Comparison of ENCODE assay signal across 10 cellular contexts in genomic region chr9:70954126-70954525, GRCh38.
DNase-seq lines count a peak whose midpoint lies in the region; ATAC-seq and TF ChIP-seq lines count a peak whose summit lies in the region.
"Had no signal": no experiment of that assay in that cellular context is flagged by ENCODE, and none has a peak within 500 bp of the region (broad histone marks: within the 10 kb centered on the region; RNA-seq: fewer than 3 reads in every experiment).

No MANE protein-coding gene starts in this region.

- no peak for TF ChIP-seq POLR2A in Peyer's patch (IDR thresholded peaks at IDR 0.05)

- DNase-seq in HCEC 1CT = peak; percentile 84
- peak; percentile 25 for DNase-seq in T1000 (lab: John Stamatoyannopoulos, UW)
- DNase-seq in glomerular visceral epithelial cell (ENCODE audit: extremely low spot score) = peak; percentile 83
- DNase-seq in stromal cell of bone marrow (ENCODE audit: low read depth) = peak; percentile 31
- DNase-seq in cerebellar nuclear complex (lab: John Stamatoyannopoulos, UW) = no peak
- DNase-seq in Peyer's patch = no peak
- DNase-seq: dorsolateral prefrontal cortex, NCI-H1105 treated with DMSO at 0.1 percent for 48 hours, spleen had no signal

- no peak overlapping the region for H3K4me3 ChIP-seq in Peyer's patch
- H3K4me3 ChIP-seq: dorsolateral prefrontal cortex, spleen had no signal

- TF ChIP-seq CTCF in Peyer's patch (IDR thresholded peaks at IDR 0.05) = no peak

- no peaks in the 10 kb centered on the region for H3K4me1 ChIP-seq in Peyer's patch
- H3K4me1 ChIP-seq: spleen had no signal

- H3K27ac ChIP-seq in Peyer's patch = no peak overlapping the region
- H3K27ac ChIP-seq: dorsolateral prefrontal cortex had no signal

- no peaks in the 10 kb centered on the region for H3K36me3 ChIP-seq in Peyer's patch
- H3K36me3 ChIP-seq: spleen had no signal

- no peaks in the 10 kb centered on the region for H3K9me3 ChIP-seq in Peyer's patch
- H3K9me3 ChIP-seq: spleen had no signal

- H3K27me3 ChIP-seq in Peyer's patch = no peaks in the 10 kb centered on the region
- H3K27me3 ChIP-seq: dorsolateral prefrontal cortex, spleen had no signal

- no peak for ATAC-seq in activated CD4-positive, CD25-positive, alpha-beta regulatory T cell treated with anti-CD3 and anti-CD28 coated beads, Interleukin-2, amount 50 U/mL, for 24 hours

Comparison
In these comparisons a context has a peak if more than half of its experiments do, and no peak if none do; other contexts are left out.
1. DNase-seq: peak in HCEC 1CT (single experiment), T1000 (single experiment), glomerular visceral epithelial cell (single experiment) and stromal cell of bone marrow (single experiment); none in cerebellar nuclear complex (0 of 2) and Peyer's patch (0 of 3).